17 cellular contexts compared by ENCODE assay signal in genomic region chr9:7115606-7116005, GRCh38.
"Had no signal": no experiment of that assay in that cellular context is flagged by ENCODE, and none has a peak within 500 bp of the region (broad histone marks: within the 10 kb centered on the region; RNA-seq: fewer than 3 reads in every experiment).

No MANE protein-coding gene starts in this region.

- H3K4me3 Mint-ChIP-seq: activated CD8-positive, alpha-beta T cell treated with anti-CD3 and anti-CD28 coated beads for 36 hours; naive thymus-derived CD4-positive, alpha-beta T cell had no signal

- H3K4me3 ChIP-seq: ascending aorta, esophagus squamous epithelium, suprapubic skin, upper lobe of left lung had no signal

- H3K9me3 Mint-ChIP-seq: activated CD8-positive, alpha-beta T cell treated with anti-CD3 and anti-CD28 coated beads for 36 hours had no signal

- H3K27ac ChIP-seq: ascending aorta, esophagus squamous epithelium, parathyroid adenoma, suprapubic skin, upper lobe of left lung had no signal

- H3K27ac Mint-ChIP-seq: activated CD8-positive, alpha-beta T cell treated with anti-CD3 and anti-CD28 coated beads for 36 hours had no signal

- H3K27me3 ChIP-seq: ascending aorta, esophagus squamous epithelium, suprapubic skin, upper lobe of left lung had no signal

- H3K27me3 Mint-ChIP-seq: activated CD8-positive, alpha-beta T cell treated with anti-CD3 and anti-CD28 coated beads for 36 hours; naive thymus-derived CD4-positive, alpha-beta T cell had no signal

- H3K4me1 ChIP-seq: parathyroid adenoma, upper lobe of left lung had no signal

- H3K36me3 ChIP-seq: ascending aorta had no signal

- H3K9me3 ChIP-seq: ascending aorta, esophagus squamous epithelium, suprapubic skin, upper lobe of left lung had no signal

- DNase-seq: activated CD4-positive, alpha-beta T cell treated with anti-CD3 and anti-CD28 coated beads for 4 hours; activated CD8-positive, alpha-beta memory T cell treated with anti-CD3 and anti-CD28 coated beads, Interleukin-2, amount 50 U/mL, for 4 hours; activated CD8-positive, alpha-beta T cell treated with anti-CD3 and anti-CD28 coated beads for 36 hours; esophagus squamous epithelium; hypothalamus; kidney glomerular epithelial cell; midbrain; naive thymus-derived CD4-positive, alpha-beta T cell; retina; stimulated activated CD4-positive, alpha-beta T cell treated with anti-CD3 and anti-CD28 coated beads, Interleukin-4, amount 100 ng/mL, for 1 hour; stimulated activated CD8-positive, alpha-beta memory T cell treated with anti-CD3 and anti-CD28 coated beads, Interleukin-4, amount 100 ng/mL, for 48 hours; stimulated activated naive CD8-positive, alpha-beta T cell treated with anti-CD3 and anti-CD28 coated beads, Interleukin-15, Interleukin-2, amounts not matched to agents 100 U/mL and 50 U/mL, for 24 hours; T1000; upper lobe of left lung had no signal
